In the genomic region with DNA sequence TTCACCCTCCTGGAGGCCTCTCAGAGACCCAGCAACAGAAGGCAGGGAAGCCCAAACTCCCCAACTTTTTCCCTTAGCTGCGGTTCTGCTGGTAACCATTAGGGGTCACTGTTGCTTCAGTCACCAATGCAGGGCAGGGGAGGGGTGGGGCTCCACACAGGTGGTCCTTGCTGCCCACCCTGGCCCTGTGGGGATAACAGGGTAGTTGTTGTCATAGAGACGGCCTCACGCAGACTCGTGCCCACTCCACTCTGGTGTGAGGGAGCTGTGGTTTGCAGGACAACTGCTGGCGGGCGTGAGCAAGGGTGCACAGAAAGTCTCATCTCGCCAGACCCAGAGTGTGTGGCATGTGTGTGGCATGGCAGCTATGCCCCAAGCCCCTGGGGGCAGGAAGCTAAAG, we compare ENCODE assay signal across 10 cellular contexts. TPM values are rescaled to one million over a fixed set of nuclear protein-coding genes. Genes with fewer than 3 reads are reported as not detected.
A peak's percentile ranks its signal among the peaks of the same experiment; 100 is the strongest.
DNase-seq lines count a peak whose midpoint lies in the region; ATAC-seq lines count a peak whose summit lies in the region.
"Had no signal": no experiment of that assay in that cellular context is flagged by ENCODE, and none has a peak within 500 bp of the region (broad histone marks: within the 10 kb centered on the region; RNA-seq: fewer than 3 reads in every experiment).

No MANE protein-coding gene starts in this region.

- no peak overlapping the region for H3K4me3 Mint-ChIP-seq in activated naive CD4-positive, alpha-beta T cell treated with anti-CD3 and anti-CD28 coated beads for 36 hours

- peaks cover 34% of the 10 kb centered on the region for H3K27me3 Mint-ChIP-seq in activated naive CD4-positive, alpha-beta T cell treated with anti-CD3 and anti-CD28 coated beads for 36 hours (ENCODE audit: low read depth)

- CTCF ChIA-PET in activated naive CD4-positive, alpha-beta T cell treated with anti-CD3 and anti-CD28 coated beads for 36 hours (lab: Charles Lee) = interaction anchor here (0.6 to 7.6 kb wide), 25 partner anchors 9 to 150 kb away, joined by 3 to 133 read pairs (median 5); a partner anchor contains a TSS

- intact Hi-C loops in activated naive CD4-positive, alpha-beta T cell treated with anti-CD3 and anti-CD28 coated beads for 36 hours (cut with micrococcal nuclease) = loop anchor here (1.0 kb wide), 2 partner anchors 21 to 51 kb away; a partner anchor contains a TSS
- intact Hi-C loops in left ventricle myocardium superior (cut with micrococcal nuclease) = no loop called here

- ATAC-seq in left ventricle myocardium superior (peak; percentile 64), GM19035 (IDR thresholded peaks at IDR 0.05; ENCODE audit: unreplicated experiment) (no peak)

- peaks cover 26% of the 10 kb centered on the region for H3K4me1 Mint-ChIP-seq in activated naive CD4-positive, alpha-beta T cell treated with anti-CD3 and anti-CD28 coated beads for 36 hours (ENCODE audit: low read depth)

- H3K27ac Mint-ChIP-seq in activated naive CD4-positive, alpha-beta T cell treated with anti-CD3 and anti-CD28 coated beads for 36 hours = no peak overlapping the region

- no peaks in the 10 kb centered on the region for H3K9me3 Mint-ChIP-seq in activated naive CD4-positive, alpha-beta T cell treated with anti-CD3 and anti-CD28 coated beads for 36 hours

- no peaks in the 10 kb centered on the region for H3K36me3 Mint-ChIP-seq in activated naive CD4-positive, alpha-beta T cell treated with anti-CD3 and anti-CD28 coated beads for 36 hours (ENCODE audit: low read depth)

- DNase-seq in NCI-H2029 treated with DMSO at 0.1 percent for 48 hours (lab: John Stamatoyannopoulos, UW) (peak; percentile 16), NCI-H2029 (lab: John Stamatoyannopoulos, UW) (no peak), NCI-H2196 treated with DMSO at 0.1 percent for 48 hours (lab: John Stamatoyannopoulos, UW; ENCODE audit: unreplicated experiment) (peak; percentile 17), left ventricle myocardium superior (peak; percentile 38), kidney tubule cell (ENCODE audit: low spot score) (no peak)
- DNase-seq in activated naive CD4-positive, alpha-beta T cell treated with anti-CD3 and anti-CD28 coated beads for 36 hours = peak; percentile 58
- DNase-seq in stimulated activated CD8-positive, alpha-beta memory T cell treated with anti-CD3 and anti-CD28 coated beads, Interleukin-4, amount 100 ng/mL, for 48 hours = peak; percentile 71

RNA-seq across cellular contexts. Expression of a gene that starts 19.9 kb away (rescaled TPM):
- total RNA-seq in activated naive CD4-positive, alpha-beta T cell treated with anti-CD3 and anti-CD28 coated beads for 36 hours = not detected
- 0.72 TPM for total RNA-seq in left ventricle myocardium superior
- total RNA-seq: Daoy, mononuclear cell had no signal

RNA-seq across cellular contexts. Expression of a gene that starts 21.7 kb away (rescaled TPM):
- total RNA-seq in activated naive CD4-positive, alpha-beta T cell treated with anti-CD3 and anti-CD28 coated beads for 36 hours = under 1 TPM in 1 of 2 experiments, not detected in 1; 0.67 TPM
- total RNA-seq in left ventricle myocardium superior = 0.69 TPM

RNA-seq across cellular contexts. Expression of a gene that starts 22.3 kb away (rescaled TPM):
- 100 to 1,000 TPM; 134 to 138 TPM for total RNA-seq in activated naive CD4-positive, alpha-beta T cell treated with anti-CD3 and anti-CD28 coated beads for 36 hours
- 1.0 TPM for total RNA-seq in left ventricle myocardium superior

RNA-seq across cellular contexts. Expression of a gene that starts 54.5 kb away (rescaled TPM):
- total RNA-seq in activated naive CD4-positive, alpha-beta T cell treated with anti-CD3 and anti-CD28 coated beads for 36 hours = not detected
- 8.2 TPM for total RNA-seq in left ventricle myocardium superior

Comparison
In these comparisons a context has a peak if more than half of its experiments do, and no peak if none do; other contexts are left out.
1. DNase-seq: peak in NCI-H2029 treated with DMSO at 0.1 percent for 48 hours (single experiment), NCI-H2196 treated with DMSO at 0.1 percent for 48 hours (single experiment), activated naive CD4-positive, alpha-beta T cell treated with anti-CD3 and anti-CD28 coated beads for 36 hours (single experiment), left ventricle myocardium superior (single experiment) and stimulated activated CD8-positive, alpha-beta memory T cell treated with anti-CD3 and anti-CD28 coated beads, Interleukin-4, amount 100 ng/mL, for 48 hours (single experiment); none in NCI-H2029 (single experiment) and kidney tubule cell (single experiment).
2. RNA of a gene that starts 22.3 kb away (total RNA-seq): 134 to 138 TPM in activated naive CD4-positive, alpha-beta T cell treated with anti-CD3 and anti-CD28 coated beads for 36 hours; 1.0 TPM in left ventricle myocardium superior (single experiment); every median in the first group is over 10 times any median in the second.